In the genomic region with DNA sequence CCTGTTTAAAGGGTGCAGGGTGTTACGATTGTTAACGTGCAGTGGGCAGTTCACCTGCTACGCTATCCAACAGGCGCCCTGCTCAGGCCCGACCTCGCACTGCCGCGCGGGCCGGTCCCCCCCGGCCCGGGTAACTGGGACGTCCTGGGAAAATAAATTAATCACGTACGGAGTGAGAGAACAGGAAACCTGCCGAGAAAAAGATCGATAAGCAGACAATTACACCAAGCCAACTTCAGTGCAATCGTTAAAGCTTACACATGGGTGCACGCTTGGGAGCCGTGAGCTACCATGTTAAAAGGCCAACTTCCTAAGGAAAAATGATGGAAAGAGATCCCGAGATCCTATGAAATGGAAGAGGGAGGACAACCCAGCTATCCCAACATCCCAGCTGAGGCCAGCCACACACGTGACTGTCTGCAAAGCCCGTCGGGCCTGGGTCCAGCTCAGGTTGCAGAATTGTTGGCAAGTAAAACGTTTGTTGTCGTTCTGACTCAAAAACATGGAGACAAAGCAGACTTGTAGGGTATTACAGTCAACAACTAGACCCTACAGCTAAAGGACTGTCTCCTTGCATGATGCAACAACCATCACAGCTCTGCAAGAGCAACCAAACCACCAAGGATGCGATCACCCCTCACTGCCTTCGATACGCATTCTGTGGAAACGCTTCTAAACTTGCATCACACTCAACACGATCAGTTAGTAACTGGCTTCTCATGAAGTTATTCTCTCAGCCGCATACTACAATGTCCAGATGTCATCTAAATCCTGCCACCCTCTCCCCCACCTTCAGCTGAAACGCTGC, we compare ENCODE assay signal across 8 cellular contexts. TPM values are rescaled to one million over a fixed set of nuclear protein-coding genes. Genes with fewer than 3 reads are reported as not detected.
DNase-seq lines count a peak whose midpoint lies in the region; ATAC-seq and TF ChIP-seq lines count a peak whose summit lies in the region.

No MANE protein-coding gene starts in this region.

- peaks cover 0 to 14% (median 5%) of the 10 kb centered on the region in 11 experiments; a peak in 7 of 22 replicates for H3K36me3 ChIP-seq in BLaER1 treated with 17β-estradiol and CSF1 and Interleukin-3, amounts not matched to agents 10 nM and 100 nM
- H3K36me3 ChIP-seq in HUES64 (ENCODE audit: insufficient read depth, low read length) (no peaks in the 10 kb centered on the region), suprapubic skin (no peaks in the 10 kb centered on the region)

- peak overlapping the region; percentile 77 to 95 (median 89) for H3K4me2 ChIP-seq in BLaER1 treated with 17β-estradiol and CSF1 and Interleukin-3, amounts not matched to agents 10 nM and 100 nM

- H3K27me3 ChIP-seq in BLaER1 treated with 17β-estradiol and CSF1 and Interleukin-3, amounts not matched to agents 10 nM and 100 nM: no peaks in the 10 kb centered on the region
- H3K27me3 ChIP-seq in HUES64 (ENCODE audit: insufficient read depth, low read length) (0 out of 2 replicates have a peak, but pooled peaks cover 7% of the 10 kb centered on the region), suprapubic skin (peaks cover 6% of the 10 kb centered on the region)

- TF ChIP-seq POLR2A in suprapubic skin (IDR thresholded peaks at IDR 0.05): no peak

- no peak for ATAC-seq in activated CD8-positive, alpha-beta T cell treated with anti-CD3 and anti-CD28 coated beads, Interleukin-2, amount 10 ng/mL, durations not matched to agents 7 days and 5 days
- no peak for ATAC-seq in omental fat pad (ENCODE audit: low FRiP score)

- H3K27ac ChIP-seq in BLaER1 treated with 17β-estradiol and CSF1 and Interleukin-3, amounts not matched to agents 10 nM and 100 nM: peak overlapping the region; percentile 85 to 99 (median 98)
- H3K27ac ChIP-seq in HUES64 (ENCODE audit: low read depth, low read length) (peak overlapping the region; percentile 96; the same call in 1 of the 2 replicates), suprapubic skin (peak overlapping the region; percentile 95)

- H3K9me3 ChIP-seq in BLaER1 treated with 17β-estradiol and CSF1 and Interleukin-3, amounts not matched to agents 10 nM and 100 nM (replicated peaks in 1 of 11): 0 out of 22 replicates have a peak, but pooled peaks cover 0 to 4% (median 0%) of the 10 kb centered on the region in 11 experiments
- H3K9me3 ChIP-seq in HUES64 (ENCODE audit: insufficient read depth, low read depth, low read length) (no peaks in the 10 kb centered on the region), suprapubic skin (no peaks in the 10 kb centered on the region)

- peaks cover 18% of the 10 kb centered on the region for H3K36me3 Mint-ChIP-seq in activated CD8-positive, alpha-beta T cell treated with anti-CD3 and anti-CD28 coated beads, Interleukin-2, amount 10 ng/mL, durations not matched to agents 7 days and 5 days (ENCODE audit: low read depth)
- no peaks in the 10 kb centered on the region for H3K36me3 Mint-ChIP-seq in immature natural killer cell

- H3K4me3 ChIP-seq in BLaER1 treated with 17β-estradiol and CSF1 and Interleukin-3, amounts not matched to agents 10 nM and 100 nM: peak overlapping the region; percentile 80 to 99 (median 96)
- H3K4me3 ChIP-seq in HUES64 (ENCODE audit: low read length): peak overlapping the region; percentile 96
- H3K4me3 ChIP-seq in suprapubic skin: peak overlapping the region; percentile 81

- peak overlapping the region; percentile 93 for H3K27ac Mint-ChIP-seq in activated CD8-positive, alpha-beta T cell treated with anti-CD3 and anti-CD28 coated beads, Interleukin-2, amount 10 ng/mL, durations not matched to agents 7 days and 5 days
- H3K27ac Mint-ChIP-seq in immature natural killer cell: peak overlapping the region; percentile 70 to 94 (median 88)

- TF ChIP-seq CTCF in suprapubic skin (IDR thresholded peaks at IDR 0.05) (no peak), omental fat pad (IDR thresholded peaks at IDR 0.05) (no peak)

- H4K20me1 ChIP-seq in BLaER1 treated with 17β-estradiol and CSF1 and Interleukin-3, amounts not matched to agents 10 nM and 100 nM: peaks cover 0 to 30% (median 4%) of the 10 kb centered on the region in 11 experiments; a peak in 6 of 22 replicates

- peaks cover 32% of the 10 kb centered on the region for H3K4me1 Mint-ChIP-seq in activated CD8-positive, alpha-beta T cell treated with anti-CD3 and anti-CD28 coated beads, Interleukin-2, amount 10 ng/mL, durations not matched to agents 7 days and 5 days (ENCODE audit: low read depth)
- peaks cover 24 to 41% of the 10 kb centered on the region in 2 donors for H3K4me1 Mint-ChIP-seq in immature natural killer cell

- POLR2A ChIA-PET in activated CD8-positive, alpha-beta T cell treated with anti-CD3 and anti-CD28 coated beads, Interleukin-2, amount 10 ng/mL, durations not matched to agents 7 days and 5 days (lab: Charles Lee): interaction anchor here (1.2 to 1.6 kb wide), 2 partner anchors 24 to 102 kb away, joined by 3 read pairs; no protein-coding TSS in a partner anchor

- H3K4me1 ChIP-seq in BLaER1 treated with 17β-estradiol and CSF1 and Interleukin-3, amounts not matched to agents 10 nM and 100 nM: peaks cover 36 to 44% (median 41%) of the 10 kb centered on the region in 10 experiments
- H3K4me1 ChIP-seq in HUES64 (ENCODE audit: insufficient read depth, low read length): peaks cover 7% of the 10 kb centered on the region
- H3K4me1 ChIP-seq in suprapubic skin: peaks cover 21% of the 10 kb centered on the region

- peak overlapping the region; percentile 90 to 99 (median 97) for H3K9ac ChIP-seq in BLaER1 treated with 17β-estradiol and CSF1 and Interleukin-3, amounts not matched to agents 10 nM and 100 nM
- H3K9ac ChIP-seq in HUES64 (ENCODE audit: low read depth, low read length): peak overlapping the region; percentile 94

- TF ChIP-seq EP300 in suprapubic skin (IDR thresholded peaks at IDR 0.05): no peak

- peaks cover 4% of the 10 kb centered on the region for H3K27me3 Mint-ChIP-seq in activated CD8-positive, alpha-beta T cell treated with anti-CD3 and anti-CD28 coated beads, Interleukin-2, amount 10 ng/mL, durations not matched to agents 7 days and 5 days (ENCODE audit: low read depth)
- H3K27me3 Mint-ChIP-seq in immature natural killer cell (ENCODE audit: low read depth in 3 of 3): peaks cover 0 to 12% (median 5%) of the 10 kb centered on the region in 3 donors

- H3K9me3 Mint-ChIP-seq in activated CD8-positive, alpha-beta T cell treated with anti-CD3 and anti-CD28 coated beads, Interleukin-2, amount 10 ng/mL, durations not matched to agents 7 days and 5 days (ENCODE audit: insufficient read depth): no peaks in the 10 kb centered on the region
- no peaks in the 10 kb centered on the region for H3K9me3 Mint-ChIP-seq in immature natural killer cell

- no peak for DNase-seq in activated CD8-positive, alpha-beta T cell treated with anti-CD3 and anti-CD28 coated beads, Interleukin-2, amount 10 ng/mL, durations not matched to agents 7 days and 5 days
- DNase-seq in immature natural killer cell (peak in 1 of 3 donors; percentile 6), suprapubic skin (ENCODE audit: low spot score in 2 of 2) (no peak), AG08395 (ENCODE audit: low spot score) (no peak), NCI-H748 (lab: John Stamatoyannopoulos, UW; ENCODE audit: unreplicated experiment) (no peak), omental fat pad (ENCODE audit: low spot score) (no peak)

- CTCF ChIA-PET in activated CD8-positive, alpha-beta T cell treated with anti-CD3 and anti-CD28 coated beads, Interleukin-2, amount 10 ng/mL, durations not matched to agents 7 days and 5 days (lab: Charles Lee): interaction anchor here (0.7 to 1.7 kb wide), 4 partner anchors 13 to 1472 kb away, joined by 3 to 11 read pairs (median 3); no protein-coding TSS in a partner anchor

- H3K4me3 Mint-ChIP-seq in activated CD8-positive, alpha-beta T cell treated with anti-CD3 and anti-CD28 coated beads, Interleukin-2, amount 10 ng/mL, durations not matched to agents 7 days and 5 days: peak overlapping the region; percentile 96
- peak overlapping the region; percentile 92 to 95 (median 94) for H3K4me3 Mint-ChIP-seq in immature natural killer cell

- WGBS in HUES64: 91% methylated on average over 33 of the region's 33 CpGs
- 73% methylated on average over 33 of the region's 33 CpGs for WGBS in suprapubic skin

RNA-seq across cellular contexts. Expression of a gene that starts 0.7 kb away (rescaled TPM):
- 19.4 TPM for polyA plus RNA-seq in HUES64 (2013, experiment 1 of 2)
- 23.6 TPM for polyA plus RNA-seq in HUES64 (2013, experiment 2 of 2)
- 10 to 100 TPM; 57.4 to 66.5 TPM for total RNA-seq in activated CD8-positive, alpha-beta T cell treated with anti-CD3 and anti-CD28 coated beads, Interleukin-2, amount 10 ng/mL, durations not matched to agents 7 days and 5 days
- 10 to 100 TPM; 12.3 to 20.5 (median 18.3) TPM for polyA plus RNA-seq in immature natural killer cell
- total RNA-seq in suprapubic skin (10 to 100 TPM; 21.9 to 60.9 (median 32.0) TPM), omental fat pad (10 to 100 TPM; 18.4 to 39.4 (median 27.4) TPM)
